In genomic region chr12:113946175-113946574, GRCh38 we compare ENCODE assay signal across 22 cellular contexts. TPM values are rescaled to one million over a fixed set of nuclear protein-coding genes. Genes with fewer than 3 reads are reported as not detected.
DNase-seq lines count a peak whose midpoint lies in the region; ATAC-seq, FAIRE-seq and TF ChIP-seq lines count a peak whose summit lies in the region.
"Had no signal": no experiment of that assay in that cellular context is flagged by ENCODE, and none has a peak within 500 bp of the region (broad histone marks: within the 10 kb centered on the region; RNA-seq: fewer than 3 reads in every experiment).

No MANE protein-coding gene starts in this region.

- DNase-seq in HepG2 (ENCODE audit: low spot score) (no peak), right lobe of liver (no peak), osteoblast (ENCODE audit: insufficient read length, low spot score, missing footprints) (peak; percentile 42), A172 (ENCODE audit: low spot score) (no peak), NCI-H1048 (lab: John Stamatoyannopoulos, UW) (no peak)
- no peak for DNase-seq in stimulated activated naive B cell treated with anti-CD40 and anti-IgM and Interleukin-4, amounts not matched to agents 10 μg/mL and 1 μg/mL and 100 μg/mL, for 72 hours
- DNase-seq: ACHN; BE2C; C1 segment of cervical spinal cord; CD4-positive, alpha-beta memory T cell; CD4-positive, CD25-positive, alpha-beta regulatory T cell; CD8-positive, alpha-beta memory T cell; COR-L47; DMS 273 treated with DMSO at 0.1 percent for 48 hours; DMS79 treated with DMSO at 0.1 percent for 48 hours; GF-D8 had no signal

- no peak for FAIRE-seq in HepG2 (lab: Jason Lieb, UNC)
- FAIRE-seq: A204.1, G401.6, GM12891, GM19239 had no signal

- peak overlapping the region; percentile 31 for H3K27ac Mint-ChIP-seq in stimulated activated naive B cell treated with anti-CD40 and anti-IgM and Interleukin-4, amounts not matched to agents 10 μg/mL and 1 μg/mL and 100 μg/mL, for 72 hours
- H3K27ac Mint-ChIP-seq: CD8-positive, alpha-beta memory T cell had no signal

- no TSS peak for BruUV-seq in HepG2 (replicated peaks; lab: Mats Ljungman, UMichigan)

- POLR2A ChIA-PET in HepG2 (lab: Yijun Ruan, JAX): no interaction called here

- H4K20me1 ChIP-seq in HepG2 (ENCODE audit: insufficient read depth, low read length) (no peaks in the 10 kb centered on the region), osteoblast (ENCODE audit: insufficient read depth, low read length) (no peaks in the 10 kb centered on the region)
- H4K20me1 ChIP-seq: BLaER1 had no signal

- TF ChIP-seq CTCF in HepG2 (CRISPR knock-in tag; IDR thresholded peaks at IDR 0.05) (no peak), right lobe of liver (IDR thresholded peaks at IDR 0.05) (no peak), osteoblast (IDR thresholded peaks at IDR 0.05; ENCODE audit: extremely low read depth, low read depth, low read length) (no peak)

- TF ChIP-seq RAD21 in HepG2 (CRISPR knock-in tag; IDR thresholded peaks at IDR 0.05): no peak

- H3K4me2 ChIP-seq in HepG2 (ENCODE audit: low read depth, low read length): no peak overlapping the region
- H3K4me2 ChIP-seq in osteoblast (ENCODE audit: insufficient read depth, low read length): no peak overlapping the region
- H3K4me2 ChIP-seq: BLaER1 had no signal

- H3K27me3 Mint-ChIP-seq in stimulated activated naive B cell treated with anti-CD40 and anti-IgM and Interleukin-4, amounts not matched to agents 10 μg/mL and 1 μg/mL and 100 μg/mL, for 72 hours: no peaks in the 10 kb centered on the region
- H3K27me3 Mint-ChIP-seq: CD4-positive, alpha-beta memory T cell; CD4-positive, CD25-positive, alpha-beta regulatory T cell; CD8-positive, alpha-beta memory T cell had no signal

- H3K79me2 ChIP-seq in HepG2 (ENCODE audit: insufficient read depth, low read length) (no peaks in the 10 kb centered on the region), osteoblast (ENCODE audit: insufficient read depth, low read length) (no peaks in the 10 kb centered on the region)

- H3K27me3 ChIP-seq in HepG2 (ENCODE audit: control insufficient read depth in 1 of 2, insufficient read depth in 2 of 2, low read length in 2 of 2): no peaks in the 10 kb centered on the region
- no peaks in the 10 kb centered on the region for H3K27me3 ChIP-seq in right lobe of liver
- no peaks in the 10 kb centered on the region for H3K27me3 ChIP-seq in osteoblast (ENCODE audit: insufficient read depth, low read length)
- H3K27me3 ChIP-seq: BE2C, BLaER1 had no signal

- H3K9ac ChIP-seq in HepG2 (ENCODE audit: insufficient read depth, low read depth, low read length): no peak overlapping the region
- H3K9ac ChIP-seq: BLaER1 had no signal

- no peaks in the 10 kb centered on the region for H3K4me1 Mint-ChIP-seq in stimulated activated naive B cell treated with anti-CD40 and anti-IgM and Interleukin-4, amounts not matched to agents 10 μg/mL and 1 μg/mL and 100 μg/mL, for 72 hours
- H3K4me1 Mint-ChIP-seq: CD4-positive, alpha-beta memory T cell; CD8-positive, alpha-beta memory T cell had no signal

- in situ Hi-C loops in HepG2 (cut with HindIII; ENCODE audit: extremely low pct_ligation_motif_present, low pct_unique_long_range_greater_than_20kb): no loop called here

- ATAC-seq in HepG2 (no peak), right lobe of liver (no peak)
- no peak for ATAC-seq in stimulated activated naive B cell treated with anti-CD40 and anti-IgM and Interleukin-4, amounts not matched to agents 10 μg/mL and 1 μg/mL and 100 μg/mL, for 72 hours (replicated peaks)

- WGBS in HepG2 (ENCODE audit: low lambda C conversion rate): 94% methylated on average over 7 of the region's 8 CpGs
- whole genome bisulfite sequencing in right lobe of liver (ENCODE audit: insufficient coverage, low coverage, low lambda C conversion rate, missing lambda C conversion rate): 83% methylated on average over 1 of the region's 8 CpGs

- TF ChIP-seq EP300 in HepG2 (IDR thresholded peaks at IDR 0.05; ENCODE audit: low read depth in 2 of 2, low read length in 2 of 2) (no peak), HepG2 (CRISPR knock-in tag; IDR thresholded peaks at IDR 0.05; ENCODE audit: borderline replicate concordance) (no peak)

- H3K4me3 ChIP-seq in HepG2 (replicated peaks in 1 of 3; ENCODE audit: insufficient read depth in 1 of 3, low read depth in 2 of 3, low read length in 3 of 3): no peak overlapping the region
- no peak overlapping the region for H3K4me3 ChIP-seq in right lobe of liver
- H3K4me3 ChIP-seq in osteoblast (ENCODE audit: insufficient read depth, low read length): no peak overlapping the region
- H3K4me3 ChIP-seq: BLaER1 had no signal

- H3K36me3 Mint-ChIP-seq in stimulated activated naive B cell treated with anti-CD40 and anti-IgM and Interleukin-4, amounts not matched to agents 10 μg/mL and 1 μg/mL and 100 μg/mL, for 72 hours: peaks cover 57 to 82% of the 10 kb centered on the region in 2 donors

- H3K9me3 Mint-ChIP-seq in stimulated activated naive B cell treated with anti-CD40 and anti-IgM and Interleukin-4, amounts not matched to agents 10 μg/mL and 1 μg/mL and 100 μg/mL, for 72 hours: no peaks in the 10 kb centered on the region
- H3K9me3 Mint-ChIP-seq: CD4-positive, alpha-beta memory T cell; CD4-positive, CD25-positive, alpha-beta regulatory T cell; CD8-positive, alpha-beta memory T cell had no signal

- intact Hi-C loops in HepG2 (cut with micrococcal nuclease; ENCODE audit: unreplicated experiment): no loop called here
- intact Hi-C loops in right lobe of liver (cut with DNase I): no loop called here

- H3K4me3 Mint-ChIP-seq in stimulated activated naive B cell treated with anti-CD40 and anti-IgM and Interleukin-4, amounts not matched to agents 10 μg/mL and 1 μg/mL and 100 μg/mL, for 72 hours: no peak overlapping the region
- H3K4me3 Mint-ChIP-seq: CD4-positive, alpha-beta memory T cell; CD4-positive, CD25-positive, alpha-beta regulatory T cell; CD8-positive, alpha-beta memory T cell had no signal

- H3K36me3 ChIP-seq in HepG2 (replicated peaks in 1 of 2; ENCODE audit: control insufficient read depth in 1 of 2, insufficient read depth in 2 of 2, low read length in 2 of 2) (peaks cover 46 to 84% of the 10 kb centered on the region in 2 experiments), right lobe of liver (peaks cover 0 to 62% (median 14%) of the 10 kb centered on the region in 4 donors), osteoblast (ENCODE audit: insufficient read depth, low read length) (peaks cover 56% of the 10 kb centered on the region)

- TF ChIP-seq POLR2A in HepG2 (IDR thresholded peaks at IDR 0.05; ENCODE audit: insufficient read depth in 1 of 2, low read depth in 2 of 2, low read length in 2 of 2) (no peak), right lobe of liver (IDR thresholded peaks at IDR 0.05) (no peak)

- CTCF ChIA-PET in HepG2 (lab: Yijun Ruan, JAX; ENCODE audit: low intra/inter-chr PET ratio, low total read pairs): no interaction called here

- no peak overlapping the region for H3K27ac ChIP-seq in HepG2 (ENCODE audit: extremely low read length, insufficient read depth, low read length)
- H3K27ac ChIP-seq in right lobe of liver: no peak overlapping the region
- H3K27ac ChIP-seq in osteoblast (ENCODE audit: low read depth, low read length): no peak overlapping the region
- H3K27ac ChIP-seq: 22Rv1, BLaER1 had no signal

- H3K4me1 ChIP-seq in HepG2 (ENCODE audit: insufficient read depth, low read length) (no peaks in the 10 kb centered on the region), right lobe of liver (no peaks in the 10 kb centered on the region), osteoblast (ENCODE audit: insufficient read depth, low read length) (no peaks in the 10 kb centered on the region)
- H3K4me1 ChIP-seq: BE2C, BLaER1 had no signal

- no peak overlapping the region for H2AFZ ChIP-seq in HepG2 (ENCODE audit: low read length)
- H2AFZ ChIP-seq in osteoblast (ENCODE audit: low read length): no peak overlapping the region

- H3K9me3 ChIP-seq in HepG2 (ENCODE audit: low read length) (no peaks in the 10 kb centered on the region), right lobe of liver (no peaks in the 10 kb centered on the region), osteoblast (ENCODE audit: low read depth, low read length) (no peaks in the 10 kb centered on the region)
- H3K9me3 ChIP-seq: BE2C, BLaER1 had no signal

TF ChIP-seq in HepG2, 621 proteins besides CTCF, POLR2A, EP300 and RAD21:
- TF ChIP-seq ZNF629 (CRISPR knock-in tag; conservative IDR thresholded peaks at IDR 0.05) (0 out of 2 replicates have a peak, but pooled peaks have one; percentile 20), ZNF556 (CRISPR knock-in tag; IDR thresholded peaks at IDR 0.05; ENCODE audit: borderline replicate concordance) (no peak), ZBTB7B (CRISPR knock-in tag; IDR thresholded peaks at IDR 0.05) (no peak)
TF ChIP-seq in HepG2: peak in this region for 1.

RNA-seq across cellular contexts. Expression of gene RBM19, which starts 19.9 kb away (rescaled TPM):
- 26.5 and 32.2 TPM in 2 replicates for total RNA-seq in HepG2 (2016; rRNA removed; fragmentation: Illumina TruSeq; extraction: Trizol)
- 6.7 and 7.5 TPM in 2 replicates for total RNA-seq in HepG2 (2016; cell fraction: cytosol; rRNA removed; fragmentation: Illumina TruSeq; extraction: Trizol; ENCODE audit: low read depth)
- total RNA-seq in HepG2 (2016; cell fraction: insoluble cytoplasmic fraction; rRNA removed; fragmentation: Illumina TruSeq; extraction: Trizol): 24.9 and 31.0 TPM in 2 replicates
- 8.3 and 8.9 TPM in 2 replicates for total RNA-seq in HepG2 (2016; cell fraction: membrane; rRNA removed; fragmentation: Illumina TruSeq; extraction: Trizol)
- total RNA-seq in HepG2 (2016; cell fraction: nucleus; rRNA removed; fragmentation: Illumina TruSeq; extraction: Trizol): 34.8 and 41.6 TPM in 2 replicates
- polyA plus RNA-seq in HepG2 (2011; rRNA removed): 19.3 and 22.1 TPM in 2 replicates
- polyA plus RNA-seq in HepG2 (2011; cell fraction: cytosol; rRNA removed): 9.7 and 13.0 TPM in 2 replicates
- 84.7 and 92.9 TPM in 2 replicates for polyA plus RNA-seq in HepG2 (2011; cell fraction: nucleus; rRNA removed)
- polyA plus RNA-seq in HepG2 (2012): 19.5 and 21.4 TPM in 2 replicates
- 2.5 and 2.9 TPM in 2 replicates for polyA plus RNA-seq in HepG2 (2016; cell fraction: cytosol; fragmentation: Illumina TruSeq; extraction: Trizol; ENCODE audit: low read depth)
- 23.1 and 25.3 TPM in 2 replicates for polyA plus RNA-seq in HepG2 (2016; cell fraction: insoluble cytoplasmic fraction; fragmentation: Illumina TruSeq; extraction: Trizol; ENCODE audit: low read depth)
- 4.5 and 5.7 TPM in 2 replicates for polyA plus RNA-seq in HepG2 (2016; cell fraction: membrane; fragmentation: Illumina TruSeq; extraction: Trizol; ENCODE audit: low read depth)
- 64.2 and 66.3 TPM in 2 replicates for polyA plus RNA-seq in HepG2 (2016; cell fraction: nucleus; fragmentation: Illumina TruSeq; extraction: Trizol; ENCODE audit: insufficient read depth, low read depth)
- polyA minus RNA-seq in HepG2 (2011; rRNA and poly(A)+ RNA removed; ENCODE audit: low replicate concordance): 21.4 and 32.0 TPM in 2 replicates
- 13.6 and 13.7 TPM in 2 replicates for polyA minus RNA-seq in HepG2 (2011; cell fraction: cytosol; rRNA and poly(A)+ RNA removed)
- polyA minus RNA-seq in HepG2 (2011; cell fraction: nucleus; rRNA and poly(A)+ RNA removed): 58.7 and 59.3 TPM in 2 replicates
- total RNA-seq in right lobe of liver: 10 to 100 TPM; 11.3 to 17.2 (median 14.2) TPM
- 21.2 and 27.5 TPM in 2 replicates for total RNA-seq in osteoblast
- 13.0 and 15.1 TPM in 2 replicates for total RNA-seq in A172 (2014; rRNA removed; shearing (Covaris generic))
